Comparison of ENCODE assay signal across 11 cellular contexts in genomic region chr19:54365798-54366197, GRCh38. TPM values are rescaled to one million over a fixed set of nuclear protein-coding genes. Genes with fewer than 3 reads are reported as not detected.
DNase-seq lines count a peak whose midpoint lies in the region; ATAC-seq, FAIRE-seq and TF ChIP-seq lines count a peak whose summit lies in the region.
"Not testable (repeated sequence)": the region's sequence is repeated elsewhere in the genome, so short reads cannot be mapped to it uniquely, and the experiment has no call there.
"Had no signal": no experiment of that assay in that cellular context is flagged by ENCODE, and none has a peak within 500 bp of the region (broad histone marks: within the 10 kb centered on the region; RNA-seq: fewer than 3 reads in every experiment).

No MANE protein-coding gene starts in this region.

- H3K27ac Mint-ChIP-seq in CD4-positive, CD25-positive, alpha-beta regulatory T cell, result peak overlapping the region in 1 of 3 donors; percentile 36
- peak overlapping the region; percentile 53 to 84 for H3K27ac Mint-ChIP-seq in T-cell
- not testable (repeated sequence) for H3K27ac Mint-ChIP-seq in astrocyte (ENCODE audit: unreplicated experiment)
- peak overlapping the region; percentile 82 to 98 (median 91) for H3K27ac Mint-ChIP-seq in naive B cell

- H3K4me3 ChIP-seq in CD4-positive, CD25-positive, alpha-beta regulatory T cell (ENCODE audit: low read depth, low read length); astrocyte (ENCODE audit: insufficient read depth, low read depth, low read length); left ventricle myocardium inferior; spleen: not testable (repeated sequence)

- peak; percentile 69 for FAIRE-seq in HTR-8/SVneo (lab: Jason Lieb, UNC)
- peak; percentile 50 for FAIRE-seq in astrocyte (lab: Jason Lieb, UNC)

- H3K36me3 Mint-ChIP-seq in CD4-positive, CD25-positive, alpha-beta regulatory T cell, result peaks cover 14% of the 10 kb centered on the region
- H3K36me3 Mint-ChIP-seq in T-cell; astrocyte (ENCODE audit: low read depth, unreplicated experiment): not testable (repeated sequence)
- H3K36me3 Mint-ChIP-seq in naive B cell, result peaks cover 10 to 12% of the 10 kb centered on the region in 2 donors

- not testable (repeated sequence) for TF ChIP-seq POLR2A in spleen (IDR thresholded peaks at IDR 0.05)

- not testable (repeated sequence) for H3K27me3 ChIP-seq in CD4-positive, CD25-positive, alpha-beta regulatory T cell (ENCODE audit: control insufficient read depth, insufficient read depth, low read length); astrocyte (ENCODE audit: insufficient read depth, low read length); spleen (replicated peaks in 1 of 7)
- H3K27me3 ChIP-seq in left ventricle myocardium inferior (ENCODE audit: low read depth), result peaks cover 24% of the 10 kb centered on the region

- not testable (repeated sequence) for H3K27me3 Mint-ChIP-seq in CD4-positive, CD25-positive, alpha-beta regulatory T cell; T-cell; naive B cell
- H3K27me3 Mint-ChIP-seq in astrocyte (ENCODE audit: low read depth, unreplicated experiment), result peaks cover 23% of the 10 kb centered on the region

- not testable (repeated sequence) for H4K20me1 ChIP-seq in astrocyte (ENCODE audit: insufficient read depth, low read length)

- H3K9me3 Mint-ChIP-seq in CD4-positive, CD25-positive, alpha-beta regulatory T cell; T-cell; astrocyte (ENCODE audit: unreplicated experiment); naive B cell: not testable (repeated sequence)

- DNase-seq in CD4-positive, CD25-positive, alpha-beta regulatory T cell; HTR-8/SVneo (ENCODE audit: insufficient read length, low spot score); T-cell; astrocyte (ENCODE audit: low read depth); left ventricle myocardium inferior; naive B cell; spleen: not testable (repeated sequence)

- POLR2A ChIA-PET in T-cell (lab: Charles Lee), result not testable (repeated sequence)

- not testable (repeated sequence) for H3K9ac ChIP-seq in astrocyte (ENCODE audit: low read length)

- H3K4me1 ChIP-seq in CD4-positive, CD25-positive, alpha-beta regulatory T cell (ENCODE audit: control insufficient read depth, insufficient read depth, low read length, poor library complexity, severe bottlenecking), result peaks cover 48% of the 10 kb centered on the region
- H3K4me1 ChIP-seq in astrocyte (ENCODE audit: insufficient read depth, low read length); left ventricle myocardium inferior: not testable (repeated sequence)
- H3K4me1 ChIP-seq in spleen, result peaks cover 5 to 85% (median 50%) of the 10 kb centered on the region in 6 donors

- not testable (repeated sequence) for ATAC-seq in CD4-positive, CD25-positive, alpha-beta regulatory T cell (ENCODE audit: low read depth in 2 of 2); T-cell (replicated peaks in 1 of 4); naive B cell (ENCODE audit: low read depth in 2 of 2)

- CTCF ChIA-PET in T-cell (lab: Charles Lee), result interaction anchor here (0.6 to 1.3 kb wide), 4 partner anchors 23 to 98 kb away, joined by 3 to 5 read pairs (median 4); partner anchors contain the start of gene LENG9 (in 1 of the 2)

- H3K36me3 ChIP-seq in CD4-positive, CD25-positive, alpha-beta regulatory T cell (ENCODE audit: control insufficient read depth, insufficient read depth, low read length); astrocyte (ENCODE audit: insufficient read depth, low read length); left ventricle myocardium inferior; spleen: not testable (repeated sequence)

- intact Hi-C loops in left ventricle myocardium inferior (cut with micrococcal nuclease); spleen (cut with DNase I; ENCODE audit: low total_unique reads): not testable (repeated sequence)

- H3K27ac ChIP-seq in CD4-positive, CD25-positive, alpha-beta regulatory T cell (ENCODE audit: insufficient read depth, low read length, poor library complexity, severe bottlenecking), result peak overlapping the region; percentile 60
- H3K27ac ChIP-seq in astrocyte (ENCODE audit: low read depth, low read length), result not testable (repeated sequence)
- H3K27ac ChIP-seq in left ventricle myocardium inferior (replicated peaks), result peak overlapping the region; percentile 42
- H3K27ac ChIP-seq in spleen, result peak overlapping the region in 7 of 8 donors; percentile 77 to 94 (median 90)

- H3K9me3 ChIP-seq in CD4-positive, CD25-positive, alpha-beta regulatory T cell (ENCODE audit: control insufficient read depth in 2 of 2, low read length in 2 of 2); astrocyte (ENCODE audit: insufficient read depth, low read depth, low read length); left ventricle myocardium inferior (replicated peaks); spleen: not testable (repeated sequence)

- not testable (repeated sequence) for TF ChIP-seq CTCF in astrocyte (IDR thresholded peaks at IDR 0.05; ENCODE audit: insufficient read depth, low read depth, low read length); left ventricle myocardium inferior (IDR thresholded peaks at IDR 0.05; ENCODE audit: borderline replicate concordance); spleen (IDR thresholded peaks at IDR 0.05 in 8 of 11, conservative IDR thresholded peaks at IDR 0.05 in 3 of 11)

- WGBS in spleen, 5 donors, result 64 to 84% (median 74%) methylated on average over 12 to 13 of the region's 13 CpGs

- not testable (repeated sequence) for H2AFZ ChIP-seq in astrocyte (ENCODE audit: low read depth, low read length)

- not testable (repeated sequence) for H3K4me2 ChIP-seq in astrocyte (ENCODE audit: low read length)

- peak overlapping the region; percentile 45 to 97 (median 71) for H3K4me3 Mint-ChIP-seq in CD4-positive, CD25-positive, alpha-beta regulatory T cell
- H3K4me3 Mint-ChIP-seq in T-cell, result peak overlapping the region in 1 of 3 donors; percentile 97
- H3K4me3 Mint-ChIP-seq in astrocyte (ENCODE audit: unreplicated experiment), result not testable (repeated sequence)
- peak overlapping the region; percentile 53 to 99 (median 96) for H3K4me3 Mint-ChIP-seq in naive B cell

- H3K4me1 Mint-ChIP-seq in CD4-positive, CD25-positive, alpha-beta regulatory T cell, result peaks cover 32 to 78% (median 49%) of the 10 kb centered on the region in 4 donors
- peaks cover 69 to 91% (median 81%) of the 10 kb centered on the region in 3 donors for H3K4me1 Mint-ChIP-seq in T-cell
- not testable (repeated sequence) for H3K4me1 Mint-ChIP-seq in astrocyte (ENCODE audit: low read depth, unreplicated experiment)
- H3K4me1 Mint-ChIP-seq in naive B cell, result peaks cover 51 to 93% (median 64%) of the 10 kb centered on the region in 3 donors

- H3K79me2 ChIP-seq in astrocyte (ENCODE audit: insufficient read depth, low read length), result not testable (repeated sequence)

RNA-seq across cellular contexts. Expression of gene LAIR1, which starts 1.1 kb away (rescaled TPM):
- total RNA-seq in CD4-positive, CD25-positive, alpha-beta regulatory T cell, result 33.2 TPM
- 10 to 100 TPM; 39.3 to 61.8 (median 45.3) TPM for polyA plus RNA-seq in CD4-positive, CD25-positive, alpha-beta regulatory T cell
- total RNA-seq in T-cell, result 10 to 100 TPM; 40.2 to 66.0 (median 59.7) TPM
- not detected in 2 replicates for total RNA-seq in astrocyte
- 5.1 TPM for total RNA-seq in left ventricle myocardium inferior
- 100 to 1,000 TPM; 129 to 246 (median 160) TPM for polyA plus RNA-seq in naive B cell (ENCODE audit: low read depth in 6 of 6)
- total RNA-seq in spleen, result 100 to 1,000 TPM in 6 of 7 donors, 10 to 100 TPM in 1; 95.9 to 164 (median 125) TPM
- polyA plus RNA-seq in spleen, result 10 to 100 TPM; 56.3 to 74.8 (median 71.1) TPM
- total RNA-seq: G401, H9, HFFc6 had no signal
- polyA plus RNA-seq: SK-N-SH had no signal

RNA-seq across cellular contexts. Expression of gene LILRA4, which starts 26.8 kb away (rescaled TPM):
- not detected for total RNA-seq in CD4-positive, CD25-positive, alpha-beta regulatory T cell
- polyA plus RNA-seq in CD4-positive, CD25-positive, alpha-beta regulatory T cell, result not detected
- under 1 TPM in 1 of 5 donors, not detected in 4; 0.58 TPM for total RNA-seq in T-cell
- total RNA-seq in astrocyte, result not detected in 2 replicates
- total RNA-seq in left ventricle myocardium inferior, result not detected
- 10 to 100 TPM in 3 of 6 donors, 1 to 10 TPM in 3; 7.1 to 25.7 (median 10.3) TPM for polyA plus RNA-seq in naive B cell (ENCODE audit: low read depth in 6 of 6)
- 10 to 100 TPM; 11.5 to 61.1 (median 17.5) TPM for total RNA-seq in spleen
- 10 to 100 TPM; 32.1 to 80.9 (median 39.8) TPM for polyA plus RNA-seq in spleen
- total RNA-seq: G401, H9, HFFc6 had no signal
- polyA plus RNA-seq: SK-N-SH had no signal

RNA-seq across cellular contexts. Expression of gene TTYH1, which starts 49.5 kb away (rescaled TPM):
- not detected for total RNA-seq in CD4-positive, CD25-positive, alpha-beta regulatory T cell
- polyA plus RNA-seq in CD4-positive, CD25-positive, alpha-beta regulatory T cell, result under 1 TPM in 3 of 4 donors, not detected in 1; 0.17 to 1.00 (median 0.31) TPM
- under 1 TPM in 2 of 5 donors, not detected in 3; 0.26 to 0.41 TPM for total RNA-seq in T-cell
- 8.4 and 12.6 TPM in 2 replicates for total RNA-seq in astrocyte
- 1.9 TPM for total RNA-seq in left ventricle myocardium inferior
- under 1 TPM in 3 of 6 donors, not detected in 3; 0.06 to 0.09 (median 0.08) TPM for polyA plus RNA-seq in naive B cell (ENCODE audit: low read depth in 6 of 6)
- total RNA-seq in spleen, result 1 to 10 TPM in 5 of 7 donors, under 1 TPM in 2; 0.97 to 2.9 (median 1.2) TPM
- 1 to 10 TPM; 1.1 to 3.5 (median 1.2) TPM for polyA plus RNA-seq in spleen

RNA-seq across cellular contexts. Expression of gene LILRA5, which starts 52.8 kb away (rescaled TPM):
- total RNA-seq in CD4-positive, CD25-positive, alpha-beta regulatory T cell, result not detected
- polyA plus RNA-seq in CD4-positive, CD25-positive, alpha-beta regulatory T cell, result under 1 TPM in 1 of 4 donors, not detected in 3; 0.67 TPM
- total RNA-seq in T-cell (not detected), astrocyte (not detected in 2 replicates), left ventricle myocardium inferior (0.66 TPM), spleen (100 to 1,000 TPM in 2 of 7 donors, 10 to 100 TPM in 5; 43.3 to 262 (median 79.9) TPM)
- polyA plus RNA-seq in naive B cell (ENCODE audit: low read depth in 6 of 6) (1 to 10 TPM in 1 of 6 donors, under 1 TPM in 3, not detected in 2; 0.29 to 1.1 (median 0.76) TPM), spleen (10 to 100 TPM; 16.3 to 53.6 (median 34.5) TPM)
- total RNA-seq: G401, H9, HFFc6 had no signal
- polyA plus RNA-seq: SK-N-SH had no signal

Comparison
In these comparisons a context has a peak if more than half of its experiments do, and no peak if none do; other contexts are left out.
1. RNA of gene LILRA4, which starts 26.8 kb away (total RNA-seq): 11.5 to 61.1 TPM in spleen; 0.58 TPM in T-cell, not detected in CD4-positive, CD25-positive, alpha-beta regulatory T cell (single experiment), not detected in astrocyte and not detected in left ventricle myocardium inferior (single experiment); every median in the first group is over 4 times any median in the second.